In genomic region chrX:3501833-3502535, GRCh38 we compare ENCODE assay signal across 1 cellular context.
TF ChIP-seq lines count a peak whose summit lies in the region.

No MANE protein-coding gene starts in this region.

TF ChIP-seq in GM23338, 12 proteins besides CTCF, POLR2A, EP300 and RAD21 (continued from another document):
- TF ChIP-seq ZNF462 (CRISPR knock-in tag; IDR thresholded peaks at IDR 0.05): no peak
- no peak for TF ChIP-seq ZNF114 (CRISPR knock-in tag; IDR thresholded peaks at IDR 0.05)
- TF ChIP-seq JUNB (IDR thresholded peaks at IDR 0.05; ENCODE audit: unreplicated experiment): no peak
- TF ChIP-seq ZNF331 (CRISPR knock-in tag; IDR thresholded peaks at IDR 0.05; ENCODE audit: low read depth): no peak
- TF ChIP-seq, protein P1, sequence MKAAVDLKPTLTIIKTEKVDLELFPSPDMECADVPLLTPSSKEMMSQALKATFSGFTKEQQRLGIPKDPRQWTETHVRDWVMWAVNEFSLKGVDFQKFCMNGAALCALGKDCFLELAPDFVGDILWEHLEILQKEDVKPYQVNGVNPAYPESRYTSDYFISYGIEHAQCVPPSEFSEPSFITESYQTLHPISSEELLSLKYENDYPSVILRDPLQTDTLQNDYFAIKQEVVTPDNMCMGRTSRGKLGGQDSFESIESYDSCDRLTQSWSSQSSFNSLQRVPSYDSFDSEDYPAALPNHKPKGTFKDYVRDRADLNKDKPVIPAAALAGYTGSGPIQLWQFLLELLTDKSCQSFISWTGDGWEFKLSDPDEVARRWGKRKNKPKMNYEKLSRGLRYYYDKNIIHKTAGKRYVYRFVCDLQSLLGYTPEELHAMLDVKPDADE (IDR thresholded peaks at IDR 0.05): no peak
- no peak for TF ChIP-seq REST (IDR thresholded peaks at IDR 0.05; ENCODE audit: unreplicated experiment)
- TF ChIP-seq EZH2phosphoT487 (IDR thresholded peaks at IDR 0.05; ENCODE audit: unreplicated experiment): no peak
- no peak for TF ChIP-seq EZH2 (IDR thresholded peaks at IDR 0.05; ENCODE audit: low read depth, unreplicated experiment)
- TF ChIP-seq STAT1 (IDR thresholded peaks at IDR 0.05; ENCODE audit: unreplicated experiment): no peak
- no peak for TF ChIP-seq CREB1 (CRISPR knock-in tag; IDR thresholded peaks at IDR 0.05; ENCODE audit: low read depth)
- no peak for TF ChIP-seq POLR2AphosphoS5 (IDR thresholded peaks at IDR 0.05; ENCODE audit: low read depth)
